14 cellular contexts compared by ENCODE assay signal in genomic region chr2:81872043-81872442, GRCh38.
A peak's percentile ranks its signal among the peaks of the same experiment; 100 is the strongest.
DNase-seq lines count a peak whose midpoint lies in the region; ATAC-seq and TF ChIP-seq lines count a peak whose summit lies in the region.
"Had no signal": no experiment of that assay in that cellular context is flagged by ENCODE, and none has a peak within 500 bp of the region (broad histone marks: within the 10 kb centered on the region; RNA-seq: fewer than 3 reads in every experiment).

No MANE protein-coding gene starts in this region.

- peak overlapping the region; percentile 34 for H3K27ac ChIP-seq in hepatocyte
- H3K27ac ChIP-seq: A549 had no signal

- H3K27me3 ChIP-seq in hepatocyte = no peaks in the 10 kb centered on the region

- no peak overlapping the region for H3K4me3 ChIP-seq in hepatocyte
- H3K4me3 ChIP-seq: A549, GM23338 had no signal

- H2AFZ ChIP-seq in hepatocyte = no peak overlapping the region
- H2AFZ ChIP-seq: GM23338 had no signal

- in situ Hi-C loops in GM13977 (cut with MboI; ENCODE audit: low pct_unique_long_range_greater_than_20kb, low sequenced_read_pairs, unreplicated experiment) = no loop called here

- no peaks in the 10 kb centered on the region for H3K9me3 Mint-ChIP-seq in type B pancreatic cell
- H3K9me3 Mint-ChIP-seq: GM23338 had no signal

- no peaks in the 10 kb centered on the region for H3K4me1 Mint-ChIP-seq in type B pancreatic cell (ENCODE audit: unreplicated experiment)
- H3K4me1 Mint-ChIP-seq: CD14-positive monocyte, GM23338 had no signal

- H3K36me3 ChIP-seq in hepatocyte (replicated peaks; ENCODE audit: insufficient read depth, low read depth) = no peaks in the 10 kb centered on the region

- H3K36me3 Mint-ChIP-seq in type B pancreatic cell = no peaks in the 10 kb centered on the region
- H3K36me3 Mint-ChIP-seq: CD14-positive monocyte; CD8-positive, alpha-beta T cell had no signal

- no peaks in the 10 kb centered on the region for H3K79me2 ChIP-seq in hepatocyte

- H3K9me2 ChIP-seq in hepatocyte (replicated peaks; ENCODE audit: insufficient read depth) = no peaks in the 10 kb centered on the region

- H3K9me3 ChIP-seq in hepatocyte (ENCODE audit: low read depth) = no peaks in the 10 kb centered on the region

- no peak overlapping the region for H3K27ac Mint-ChIP-seq in type B pancreatic cell
- H3K27ac Mint-ChIP-seq: CD14-positive monocyte; CD8-positive, alpha-beta T cell; GM23338 had no signal

- H4K20me1 ChIP-seq in hepatocyte (ENCODE audit: insufficient read depth, poor library complexity, severe bottlenecking) = no peaks in the 10 kb centered on the region

- ATAC-seq in GM21526 (IDR thresholded peaks at IDR 0.05; ENCODE audit: low FRiP score, unreplicated experiment) = no peak
- ATAC-seq: A549; CD8-positive, alpha-beta T cell; GM23338 had no signal

- peak; percentile 32 for DNase-seq in ELR (ENCODE audit: low read depth)
- DNase-seq in NCI-H69 (lab: John Stamatoyannopoulos, UW) = peak; percentile 24
- DNase-seq in hepatocyte (ENCODE audit: low spot score) = no peak
- DNase-seq in renal cortical epithelial cell (ENCODE audit: low read depth) = peak; percentile 58
- no peak for DNase-seq in type B pancreatic cell (ENCODE audit: extremely low spot score, unreplicated experiment)
- no peak for DNase-seq in GM13977 (ENCODE audit: low spot score)
- DNase-seq: CD8-positive, alpha-beta T cell; COR-L47; DMS153; H7 had no signal

- no peaks in the 10 kb centered on the region for H3K27me3 Mint-ChIP-seq in type B pancreatic cell

- TF ChIP-seq CTCF in hepatocyte (IDR thresholded peaks at IDR 0.05; ENCODE audit: poor library complexity) (no peak), type B pancreatic cell (conservative IDR thresholded peaks at IDR 0.05) (no peak), GM13977 (IDR thresholded peaks at IDR 0.05; ENCODE audit: extremely low read depth, insufficient read depth, missing control alignments) (no peak)

- H3K4me3 Mint-ChIP-seq in type B pancreatic cell = no peak overlapping the region
- H3K4me3 Mint-ChIP-seq: CD14-positive monocyte; CD8-positive, alpha-beta T cell; GM23338 had no signal

- H3K4me1 ChIP-seq in hepatocyte (ENCODE audit: insufficient read depth) = no peaks in the 10 kb centered on the region
- H3K4me1 ChIP-seq: A549 had no signal

- no peak overlapping the region for H3K4me2 ChIP-seq in hepatocyte
- H3K4me2 ChIP-seq: A549, GM23338 had no signal

- whole genome bisulfite sequencing in hepatocyte (ENCODE audit: low lambda C conversion rate, missing lambda C conversion rate) = 85% methylated on average over 1 of the region's 1 CpG

Comparison
In these comparisons a context has a peak if more than half of its experiments do, and no peak if none do; other contexts are left out.
1. DNase-seq: peak in ELR (single experiment), NCI-H69 (single experiment) and renal cortical epithelial cell (single experiment); none in hepatocyte (single experiment), type B pancreatic cell (single experiment) and GM13977 (single experiment).